In the genomic region with DNA sequence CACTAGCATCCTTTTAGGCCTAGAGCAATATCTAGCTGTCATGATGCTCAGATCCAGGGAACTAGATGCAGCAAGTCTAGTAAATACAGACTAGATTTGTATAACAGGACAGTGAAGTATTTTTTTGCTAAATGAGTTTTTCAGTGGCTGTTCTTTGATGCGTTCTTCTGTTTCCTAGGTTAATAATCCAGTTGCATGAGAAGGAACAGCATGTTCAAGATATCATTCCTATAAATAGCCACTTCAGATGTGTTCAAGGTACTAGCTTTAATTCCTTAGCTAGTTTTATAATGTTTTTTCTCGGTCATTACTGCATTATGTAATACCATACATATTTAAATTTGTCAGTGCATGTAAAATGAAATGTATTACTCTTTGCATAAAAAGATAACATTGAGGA, we compare ENCODE assay signal across 24 cellular contexts. TPM values are rescaled to one million over a fixed set of nuclear protein-coding genes. Genes with fewer than 3 reads are reported as not detected.
DNase-seq lines count a peak whose midpoint lies in the region; ATAC-seq, FAIRE-seq and TF ChIP-seq lines count a peak whose summit lies in the region.
"Had no signal": no experiment of that assay in that cellular context is flagged by ENCODE, and none has a peak within 500 bp of the region (broad histone marks: within the 10 kb centered on the region; RNA-seq: fewer than 3 reads in every experiment).

No MANE protein-coding gene starts in this region.

- no peak for TF ChIP-seq CTCF in astrocyte (IDR thresholded peaks at IDR 0.05; ENCODE audit: insufficient read depth, low read depth, low read length)
- TF ChIP-seq CTCF in testis (IDR thresholded peaks at IDR 0.05), result no peak
- TF ChIP-seq CTCF in vagina (IDR thresholded peaks at IDR 0.05), result no peak

- no peak overlapping the region for H3K27ac Mint-ChIP-seq in astrocyte (ENCODE audit: unreplicated experiment)
- H3K27ac Mint-ChIP-seq: CD4-positive, alpha-beta T cell had no signal

- H3K9me3 ChIP-seq in astrocyte (ENCODE audit: insufficient read depth, low read depth, low read length) (no peaks in the 10 kb centered on the region), testis (no peaks in the 10 kb centered on the region), vagina (no peaks in the 10 kb centered on the region)
- H3K9me3 ChIP-seq: BLaER1 treated with 17β-estradiol and CSF1 and Interleukin-3, amounts not matched to agents 10 nM and 100 nM; SJSA1 had no signal

- H3K9ac ChIP-seq in astrocyte (ENCODE audit: low read length), result no peak overlapping the region
- H3K9ac ChIP-seq: BLaER1 treated with 17β-estradiol and CSF1 and Interleukin-3, amounts not matched to agents 10 nM and 100 nM had no signal

- intact Hi-C loops in testis (cut with DNase I; ENCODE audit: low total_unique reads), result no loop called here
- intact Hi-C loops in vagina (cut with DNase I), result no loop called here

- peaks cover 8% of the 10 kb centered on the region for H3K4me1 ChIP-seq in astrocyte (ENCODE audit: insufficient read depth, low read length)
- peaks cover 5% of the 10 kb centered on the region for H3K4me1 ChIP-seq in testis
- H3K4me1 ChIP-seq in vagina, result no peaks in the 10 kb centered on the region
- H3K4me1 ChIP-seq: SJSA1 had no signal

- FAIRE-seq in GM12892 (lab: Jason Lieb, UNC) (peak; percentile 5), astrocyte (lab: Jason Lieb, UNC) (peak; percentile 73)
- FAIRE-seq: A204.1, HepG2 had no signal

- H3K9me3 Mint-ChIP-seq in astrocyte (ENCODE audit: unreplicated experiment), result no peaks in the 10 kb centered on the region
- H3K9me3 Mint-ChIP-seq: CD4-positive, alpha-beta T cell had no signal

- no peaks in the 10 kb centered on the region for H3K36me3 Mint-ChIP-seq in astrocyte (ENCODE audit: low read depth, unreplicated experiment)

- H3K4me1 Mint-ChIP-seq in astrocyte (ENCODE audit: low read depth, unreplicated experiment), result peaks cover 6% of the 10 kb centered on the region

- no peak overlapping the region for H3K4me3 Mint-ChIP-seq in astrocyte (ENCODE audit: unreplicated experiment)
- H3K4me3 Mint-ChIP-seq: CD4-positive, alpha-beta T cell had no signal

- no peak overlapping the region for H2AFZ ChIP-seq in astrocyte (ENCODE audit: low read depth, low read length)
- H2AFZ ChIP-seq: PC-9 had no signal

- WGBS in testis, 2 donors, result 30 to 38% methylated on average over 2 of the region's 2 CpGs

- H3K4me2 ChIP-seq in astrocyte (ENCODE audit: low read length), result no peak overlapping the region
- H3K4me2 ChIP-seq: BLaER1 treated with 17β-estradiol and CSF1 and Interleukin-3, amounts not matched to agents 10 nM and 100 nM; PC-9 had no signal

- H3K27ac ChIP-seq in astrocyte (ENCODE audit: low read depth, low read length) (no peak overlapping the region), testis (peak overlapping the region; percentile 31 to 64), vagina (no peak overlapping the region)
- H3K27ac ChIP-seq: BLaER1 treated with 17β-estradiol and CSF1 and Interleukin-3, amounts not matched to agents 10 nM and 100 nM; PC-9; SJSA1 had no signal

- ATAC-seq in HG02840 (IDR thresholded peaks at IDR 0.05; ENCODE audit: low FRiP score, unreplicated experiment), result no peak
- ATAC-seq: HCT116, HepG2 had no signal

- H3K27me3 ChIP-seq in astrocyte (ENCODE audit: insufficient read depth, low read length) (no peaks in the 10 kb centered on the region), testis (no peaks in the 10 kb centered on the region), vagina (no peaks in the 10 kb centered on the region)
- H3K27me3 ChIP-seq: SJSA1 had no signal

- no peak for TF ChIP-seq POLR2A in GM12892 (IDR thresholded peaks at IDR 0.05; ENCODE audit: low read depth, low read length)
- no peak for TF ChIP-seq POLR2A in testis (IDR thresholded peaks at IDR 0.05)
- no peak for TF ChIP-seq POLR2A in vagina (IDR thresholded peaks at IDR 0.05)

- H3K79me2 ChIP-seq in astrocyte (ENCODE audit: insufficient read depth, low read length), result peaks cover 4% of the 10 kb centered on the region

- no peaks in the 10 kb centered on the region for H3K27me3 Mint-ChIP-seq in astrocyte (ENCODE audit: low read depth, unreplicated experiment)
- H3K27me3 Mint-ChIP-seq: CD4-positive, alpha-beta T cell had no signal

- H3K36me3 ChIP-seq in astrocyte (ENCODE audit: insufficient read depth, low read length), result peaks cover 4% of the 10 kb centered on the region
- H3K36me3 ChIP-seq in testis (ENCODE audit: low read depth, missing control alignments), result no peaks in the 10 kb centered on the region
- H3K36me3 ChIP-seq in vagina, result no peaks in the 10 kb centered on the region
- H3K36me3 ChIP-seq: SJSA1 had no signal

- no peaks in the 10 kb centered on the region for H4K20me1 ChIP-seq in astrocyte (ENCODE audit: insufficient read depth, low read length)

- H3K4me3 ChIP-seq in astrocyte (ENCODE audit: insufficient read depth, low read depth, low read length) (no peak overlapping the region), testis (no peak overlapping the region), vagina (no peak overlapping the region)
- H3K4me3 ChIP-seq: BLaER1 treated with 17β-estradiol and CSF1 and Interleukin-3, amounts not matched to agents 10 nM and 100 nM; PC-9; SJSA1 had no signal

- no peak for DNase-seq in GM12892 (ENCODE audit: insufficient read length)
- DNase-seq in astrocyte (ENCODE audit: low read depth), result no peak
- DNase-seq in myocyte (ENCODE audit: low read depth), result peak; percentile 1
- no peak for DNase-seq in testis
- no peak for DNase-seq in RKO (ENCODE audit: low spot score)
- DNase-seq in vagina (ENCODE audit: extremely low spot score in 2 of 2), result no peak
- DNase-seq: CD4-positive, alpha-beta T cell; DMS53; MV-4-11; NCI-H1105; NCI-H1436 treated with DMSO at 0.1 percent for 48 hours; NCI-H1930; NCI-H2107; NCI-H446 treated with DMSO at 0.1 percent for 48 hours; NCI-H526; NCI-H82; PC-9; Right ventricle myocardium superior had no signal

RNA-seq across cellular contexts. Expression of gene OCRL, which starts 4.7 kb away (rescaled TPM):
- polyA plus RNA-seq in GM12892 (2012; ENCODE audit: missing spikeins), result 2.6 TPM
- 36.1 and 36.2 TPM in 2 replicates for total RNA-seq in astrocyte
- 6.6 and 7.1 TPM in 2 replicates for total RNA-seq in myocyte
- polyA plus RNA-seq in myocyte (2012), result 15.9 TPM
- 10 to 100 TPM; 88.2 to 94.1 TPM for total RNA-seq in testis
- 67.9 TPM for polyA plus RNA-seq in testis (ENCODE audit: insufficient read depth, low read depth, low replicate concordance)
- 14.5 TPM for total RNA-seq in vagina

RNA-seq across cellular contexts. Expression of gene SMARCA1, which starts 21.5 kb away (rescaled TPM):
- not detected for polyA plus RNA-seq in GM12892 (2012; ENCODE audit: missing spikeins)
- total RNA-seq in astrocyte (104 and 107 TPM in 2 replicates), myocyte (55.8 and 58.7 TPM in 2 replicates), testis (100 to 1,000 TPM; 190 to 208 TPM), vagina (26.8 TPM)
- 30.0 TPM for polyA plus RNA-seq in myocyte (2012)
- 79.2 TPM for polyA plus RNA-seq in testis (ENCODE audit: insufficient read depth, low read depth, low replicate concordance)

Comparison
In these comparisons a context has a peak if more than half of its experiments do, and no peak if none do; other contexts are left out.
1. H3K27ac ChIP-seq: peak in testis (2 of 2); none in astrocyte (single experiment) and vagina (single experiment).